Comparison of ENCODE assay signal across 15 cellular contexts in genomic region chr7:39458346-39458745, GRCh38.
A peak's percentile ranks its signal among the peaks of the same experiment; 100 is the strongest.
DNase-seq lines count a peak whose midpoint lies in the region; ATAC-seq and TF ChIP-seq lines count a peak whose summit lies in the region.
"Had no signal": no experiment of that assay in that cellular context is flagged by ENCODE, and none has a peak within 500 bp of the region (broad histone marks: within the 10 kb centered on the region; RNA-seq: fewer than 3 reads in every experiment).

No MANE protein-coding gene starts in this region.

- H3K4me3 ChIP-seq in subcutaneous abdominal adipose tissue (ENCODE audit: low read depth in 1 of 5, low read length in 5 of 5), result peak overlapping the region; percentile 29 to 57 (median 35)

- TF ChIP-seq CTCF in VCaP (conservative IDR thresholded peaks at IDR 0.05), result no peak

- no peaks in the 10 kb centered on the region for H3K27me3 ChIP-seq in subcutaneous abdominal adipose tissue (ENCODE audit: control insufficient read depth in 5 of 5, insufficient read depth in 4 of 5, low read length in 5 of 5)

- no peaks in the 10 kb centered on the region for H3K9me3 ChIP-seq in subcutaneous abdominal adipose tissue (ENCODE audit: control insufficient read depth in 5 of 5, low read length in 5 of 5)

- ATAC-seq in left colon (peak; percentile 74), GM18868 (IDR thresholded peaks at IDR 0.05; ENCODE audit: unreplicated experiment) (no peak), HG03175 (IDR thresholded peaks at IDR 0.05; ENCODE audit: unreplicated experiment) (no peak), GM19455 (IDR thresholded peaks at IDR 0.05; ENCODE audit: unreplicated experiment) (no peak), HG02678 (IDR thresholded peaks at IDR 0.05; ENCODE audit: unreplicated experiment) (no peak)
- ATAC-seq: activated CD8-positive, alpha-beta T cell treated with anti-CD3 and anti-CD28 coated beads for 36 hours; stimulated activated memory B cell treated with anti-CD40 and anti-IgM and Interleukin-4, amounts not matched to agents 10 μg/mL and 1 μg/mL and 100 μg/mL, for 72 hours had no signal

- intact Hi-C loops in left colon (cut with DNase I, micrococcal nuclease), result loop anchor here in 1 of 2 donors (10.0 kb wide), 1 partner anchor 524 kb away; no protein-coding TSS in a partner anchor

- H3K36me3 ChIP-seq in subcutaneous abdominal adipose tissue (ENCODE audit: control insufficient read depth in 5 of 5, insufficient read depth in 5 of 5, low read length in 5 of 5), result no peaks in the 10 kb centered on the region

- no peaks in the 10 kb centered on the region for H3K4me1 ChIP-seq in subcutaneous abdominal adipose tissue (ENCODE audit: control insufficient read depth in 5 of 5, insufficient read depth in 5 of 5, low read length in 5 of 5)

- H3K27ac ChIP-seq in VCaP (peak overlapping the region; percentile 5; the same call in 1 of the 2 replicates), subcutaneous abdominal adipose tissue (ENCODE audit: low read depth, low read length) (no peak overlapping the region)

- peak overlapping the region in 1 of 5 donors; percentile 23 for H3K9ac ChIP-seq in subcutaneous abdominal adipose tissue (ENCODE audit: low read length in 5 of 5)

- DNase-seq in EL (peak; percentile 16), left colon (peak in 1 of 2 donors; percentile 21)
- DNase-seq: activated CD8-positive, alpha-beta T cell treated with anti-CD3 and anti-CD28 coated beads for 36 hours; H9; kidney glomerular epithelial cell; NCI-H2081; SIG-M5; stimulated activated CD4-positive, alpha-beta T cell treated with anti-CD3 and anti-CD28 coated beads, Interleukin-4, amount 100 ng/mL, for 4 hours had no signal
